8 cellular contexts compared by ENCODE assay signal in genomic region chr13:32045963-32046785, GRCh38. TPM values are rescaled to one million over a fixed set of nuclear protein-coding genes. Genes with fewer than 3 reads are reported as not detected.
DNase-seq lines count a peak whose midpoint lies in the region; ATAC-seq and TF ChIP-seq lines count a peak whose summit lies in the region.

No MANE protein-coding gene starts in this region.

- no peak for TF ChIP-seq CTCF in astrocyte of the spinal cord (IDR thresholded peaks at IDR 0.05; ENCODE audit: low read depth, low read length)
- TF ChIP-seq CTCF in gastrocnemius medialis (IDR thresholded peaks at IDR 0.05 in 4 of 5, conservative IDR thresholded peaks at IDR 0.05 in 1 of 5): no peak

- in situ Hi-C loops in astrocyte of the spinal cord (cut with HindIII; ENCODE audit: low sequenced_read_pairs): no loop called here
- in situ Hi-C loops in gastrocnemius medialis (cut with MboI; ENCODE audit: low sequenced_read_pairs in 4 of 4): no loop called here

- H3K9me3 ChIP-seq in gastrocnemius medialis: no peaks in the 10 kb centered on the region

- H3K4me1 ChIP-seq in gastrocnemius medialis: peaks cover 13 to 15% of the 10 kb centered on the region in 2 donors

- H3K4me3 ChIP-seq in astrocyte of the spinal cord (ENCODE audit: low read depth, low read length): no peak overlapping the region
- no peak overlapping the region for H3K4me3 ChIP-seq in gastrocnemius medialis

- no peak overlapping the region for H3K27ac ChIP-seq in gastrocnemius medialis

- no peaks in the 10 kb centered on the region for H3K36me3 ChIP-seq in gastrocnemius medialis

- DNase-seq in DMS79 (lab: John Stamatoyannopoulos, UW) (peak; percentile 41), NCI-H187 treated with DMSO at 0.1 percent for 48 hours (lab: John Stamatoyannopoulos, UW) (peak; percentile 77), astrocyte of the spinal cord (ENCODE audit: low read depth, low spot score) (peak; percentile 46), left kidney (ENCODE audit: low read depth, low spot score) (peak; percentile 50), gastrocnemius medialis (no peak), SW 1271 (lab: John Stamatoyannopoulos, UW) (no peak)

- ATAC-seq in HG02970 (IDR thresholded peaks at IDR 0.05; ENCODE audit: low FRiP score, unreplicated experiment) (no peak), GM19467 (IDR thresholded peaks at IDR 0.05; ENCODE audit: unreplicated experiment) (no peak), gastrocnemius medialis (no peak)

- no peak for TF ChIP-seq POLR2A in gastrocnemius medialis (IDR thresholded peaks at IDR 0.05)

- intact Hi-C loops in gastrocnemius medialis (cut with DNase I; ENCODE audit: low total_unique reads): no loop called here

- H3K27me3 ChIP-seq in gastrocnemius medialis: no peaks in the 10 kb centered on the region

RNA-seq across cellular contexts. Expression of gene FRY, which starts 14.6 kb away (rescaled TPM):
- total RNA-seq in gastrocnemius medialis: 10 to 100 TPM; 10.1 to 48.3 (median 21.4) TPM

Comparison
In these comparisons a context has a peak if more than half of its experiments do, and no peak if none do; other contexts are left out.
1. DNase-seq: peak in DMS79 (single experiment), NCI-H187 treated with DMSO at 0.1 percent for 48 hours (single experiment), astrocyte of the spinal cord (single experiment) and left kidney (single experiment); none in gastrocnemius medialis (0 of 2) and SW 1271 (0 of 2).